9 cellular contexts compared by ENCODE assay signal in genomic region chr13:30376426-30377311, GRCh38. TPM values are rescaled to one million over a fixed set of nuclear protein-coding genes. Genes with fewer than 3 reads are reported as not detected.
A peak's percentile ranks its signal among the peaks of the same experiment; 100 is the strongest.
DNase-seq lines count a peak whose midpoint lies in the region; ATAC-seq and TF ChIP-seq lines count a peak whose summit lies in the region.
"Had no signal": no experiment of that assay in that cellular context is flagged by ENCODE, and none has a peak within 500 bp of the region (broad histone marks: within the 10 kb centered on the region; RNA-seq: fewer than 3 reads in every experiment).

No MANE protein-coding gene starts in this region.

- H3K4me1 ChIP-seq in OCI-LY7 (ENCODE audit: insufficient read depth, low read length, poor library complexity, severe bottlenecking) = peaks cover 65% of the 10 kb centered on the region
- H3K4me1 ChIP-seq: parathyroid adenoma had no signal

- DNase-seq in activated gamma-delta T cell treated with Interleukin-2 at 50 U/mL for 16 hours = peak; percentile 70
- DNase-seq in activated gamma-delta T cell (lab: John Stamatoyannopoulos, UW) = no peak
- peak; percentile 84 for DNase-seq in OCI-LY7 (ENCODE audit: low spot score)
- peak; percentile 69 for DNase-seq in activated effector memory CD4-positive, alpha-beta T cell treated with Interleukin-2 at 50 U/mL for 16 hours
- peak; percentile 28 to 34 for DNase-seq in stimulated activated CD4-positive, alpha-beta T cell treated with anti-CD3 and anti-CD28 coated beads, Interleukin-1b, Interleukin-23, amount 100 ng/mL, for 4 hours (ENCODE audit: low read depth in 2 of 2)
- DNase-seq in hepatic stellate cell (ENCODE audit: low spot score) = no peak
- no peak for DNase-seq in AG08395 (ENCODE audit: low spot score)

- no peaks in the 10 kb centered on the region for H3K9me3 ChIP-seq in OCI-LY7 (ENCODE audit: low read length)

- peak overlapping the region; percentile 80 for H3K4me3 ChIP-seq in OCI-LY7 (ENCODE audit: low read depth, low read length, poor library complexity, severe bottlenecking)

- H3K36me3 ChIP-seq in OCI-LY7 (ENCODE audit: insufficient read depth, low read length) = peaks cover 23% of the 10 kb centered on the region; the same call in 1 of the 2 replicates

- CTCF ChIA-PET in OCI-LY7 (lab: Charles Lee; ENCODE audit: unreplicated experiment) = interaction anchor here (0.6 to 2.6 kb wide), 5 partner anchors 15 to 91 kb away, joined by 3 to 15 read pairs (median 4); no protein-coding TSS in a partner anchor

- POLR2A ChIA-PET in OCI-LY7 (lab: Charles Lee) = interaction anchor here (0.5 to 8.8 kb wide), 21 partner anchors 8 to 236 kb away, joined by 3 to 214 read pairs (median 4); partner anchors contain the start of genes HMGB1 and UBE2L5

- BruUV-seq in OCI-LY7 (replicated peaks; lab: Mats Ljungman, UMichigan) = no TSS peak

- no peaks in the 10 kb centered on the region for H4K20me1 ChIP-seq in OCI-LY7 (ENCODE audit: insufficient read depth, low read length)

- intact Hi-C loops in OCI-LY7 (cut with micrococcal nuclease; ENCODE audit: unreplicated experiment) = loop anchor here (1.0 kb wide), 1 partner anchor 19 kb away; no protein-coding TSS in a partner anchor

- H2AFZ ChIP-seq in OCI-LY7 (ENCODE audit: low read length) = no peak overlapping the region; the same call in 1 of the 2 replicates
- H2AFZ ChIP-seq: parathyroid adenoma had no signal

- TF ChIP-seq CTCF in OCI-LY7 (conservative IDR thresholded peaks at IDR 0.05; ENCODE audit: low read length) = no peak

- peaks cover 41% of the 10 kb centered on the region for H3K79me2 ChIP-seq in OCI-LY7 (ENCODE audit: insufficient read depth, low read depth, low read length)
- H3K79me2 ChIP-seq: parathyroid adenoma had no signal

- H3K9me2 ChIP-seq in OCI-LY7 (ENCODE audit: insufficient read depth, low read length) = no peaks in the 10 kb centered on the region

- ATAC-seq in HG03103 (IDR thresholded peaks at IDR 0.05; ENCODE audit: low read depth, unreplicated experiment) = peak; percentile 57

- peak overlapping the region; percentile 100 for H3K4me2 ChIP-seq in OCI-LY7 (ENCODE audit: low read length)

- H3K27ac ChIP-seq in OCI-LY7 (ENCODE audit: low read depth, low read length, poor library complexity, severe bottlenecking) = peak overlapping the region; percentile 97
- H3K27ac ChIP-seq: parathyroid adenoma had no signal

RNA-seq across cellular contexts. Expression of gene UBE2L5, which starts 45.6 kb away (rescaled TPM):
- 0.15 and 0.22 TPM in 2 replicates for total RNA-seq in OCI-LY7 (2014; rRNA removed; shearing (Covaris generic))
- 1.00 and 1.8 TPM in 2 replicates for total RNA-seq in OCI-LY7 (2022)

Comparison
In these comparisons a context has a peak if more than half of its experiments do, and no peak if none do; other contexts are left out.
1. DNase-seq: peak in activated gamma-delta T cell treated with Interleukin-2 at 50 U/mL for 16 hours (single experiment), OCI-LY7 (single experiment), activated effector memory CD4-positive, alpha-beta T cell treated with Interleukin-2 at 50 U/mL for 16 hours (single experiment) and stimulated activated CD4-positive, alpha-beta T cell treated with anti-CD3 and anti-CD28 coated beads, Interleukin-1b, Interleukin-23, amount 100 ng/mL, for 4 hours (2 of 2); none in activated gamma-delta T cell (single experiment), hepatic stellate cell (single experiment) and AG08395 (single experiment).